1 cellular context compared by ENCODE assay signal in genomic region chr20:43962518-43962917, GRCh38.
A peak's percentile ranks its signal among the peaks of the same experiment; 100 is the strongest.
TF ChIP-seq lines count a peak whose summit lies in the region.

No MANE protein-coding gene starts in this region.

TF ChIP-seq in HepG2, 621 proteins besides CTCF, POLR2A, EP300 and RAD21:
- TF ChIP-seq CBX2 (IDR thresholded peaks at IDR 0.05; ENCODE audit: low read depth, low read length) (no peak), CBX2 (CRISPR knock-in tag; IDR thresholded peaks at IDR 0.05; ENCODE audit: low read depth) (no peak), ZNF773 (CRISPR knock-in tag; IDR thresholded peaks at IDR 0.05; ENCODE audit: borderline replicate concordance) (0 out of 2 replicates have a peak, but pooled peaks have one; percentile 33)
